In genomic region chr18:11906181-11906580, GRCh38 we compare ENCODE assay signal across 22 cellular contexts. TPM values are rescaled to one million over a fixed set of nuclear protein-coding genes. Genes with fewer than 3 reads are reported as not detected.
DNase-seq lines count a peak whose midpoint lies in the region; ATAC-seq and TF ChIP-seq lines count a peak whose summit lies in the region.
"Had no signal": no experiment of that assay in that cellular context is flagged by ENCODE, and none has a peak within 500 bp of the region (broad histone marks: within the 10 kb centered on the region; RNA-seq: fewer than 3 reads in every experiment).

No MANE protein-coding gene starts in this region.

- no peaks in the 10 kb centered on the region for H3K27me3 Mint-ChIP-seq in activated naive CD4-positive, alpha-beta T cell treated with anti-CD3 and anti-CD28 coated beads, Interleukin-2, amount 50 U/mL, for 24 hours
- H3K27me3 Mint-ChIP-seq in GM23338 (ENCODE audit: insufficient read depth, low read depth, poor library complexity) (peaks cover 18% of the 10 kb centered on the region), immature natural killer cell (ENCODE audit: low read depth in 3 of 3) (peaks cover 0 to 12% (median 10%) of the 10 kb centered on the region in 3 donors), type B pancreatic cell (no peaks in the 10 kb centered on the region)
- H3K27me3 Mint-ChIP-seq: stimulated activated naive B cell treated with anti-CD40 and anti-IgM and Interleukin-4, amounts not matched to agents 10 μg/mL and 1 μg/mL and 100 μg/mL, for 72 hours had no signal

- H3K27ac ChIP-seq in GM23338 (ENCODE audit: low read depth) = peak overlapping the region; percentile 96
- H3K27ac ChIP-seq in prostate gland = no peak overlapping the region
- H3K27ac ChIP-seq: breast epithelium, testis had no signal

- H3K36me3 Mint-ChIP-seq in activated naive CD4-positive, alpha-beta T cell treated with anti-CD3 and anti-CD28 coated beads, Interleukin-2, amount 50 U/mL, for 24 hours = peaks cover 4% of the 10 kb centered on the region
- H3K36me3 Mint-ChIP-seq in activated naive CD4-positive, alpha-beta T cell treated with anti-CD3 and anti-CD28 coated beads, Interleukin-2, amount 50 U/mL, for 72 hours = peaks cover 4 to 10% of the 10 kb centered on the region in 2 donors
- H3K36me3 Mint-ChIP-seq in GM23338 (ENCODE audit: low read depth) = peaks cover 8% of the 10 kb centered on the region
- H3K36me3 Mint-ChIP-seq in immature natural killer cell = peaks cover 0 to 22% (median 5%) of the 10 kb centered on the region in 3 donors
- H3K36me3 Mint-ChIP-seq in type B pancreatic cell = no peaks in the 10 kb centered on the region

- H3K9me3 ChIP-seq in prostate gland (no peaks in the 10 kb centered on the region), mucosa of descending colon (no peaks in the 10 kb centered on the region)
- H3K9me3 ChIP-seq: breast epithelium, testis had no signal

- TF ChIP-seq CTCF in GM23338 (conservative IDR thresholded peaks at IDR 0.05; ENCODE audit: low read depth in 2 of 2) (no peak), type B pancreatic cell (conservative IDR thresholded peaks at IDR 0.05) (no peak), prostate gland (IDR thresholded peaks at IDR 0.05) (no peak), mucosa of descending colon (IDR thresholded peaks at IDR 0.05) (no peak)

- H3K4me1 ChIP-seq in GM23338 (ENCODE audit: insufficient read depth) = peaks cover 55% of the 10 kb centered on the region
- peaks cover 5% of the 10 kb centered on the region for H3K4me1 ChIP-seq in prostate gland (replicated peaks)
- H3K4me1 ChIP-seq in mucosa of descending colon (ENCODE audit: low read depth) = peaks cover 7% of the 10 kb centered on the region
- H3K4me1 ChIP-seq: breast epithelium had no signal

- no peaks in the 10 kb centered on the region for H4K20me1 ChIP-seq in GM23338 (replicated peaks; ENCODE audit: insufficient read depth)

- WGBS in prostate gland = 84% methylated on average over 1 of the region's 1 CpG

- TF ChIP-seq POLR2A in prostate gland (IDR thresholded peaks at IDR 0.05) = no peak

- no peak for DNase-seq in activated naive CD4-positive, alpha-beta T cell treated with anti-CD3 and anti-CD28 coated beads, Interleukin-2, amount 50 U/mL, for 72 hours (ENCODE audit: low spot score in 2 of 2)
- DNase-seq in GM23338 (ENCODE audit: low spot score) (no peak), immature natural killer cell (no peak), type B pancreatic cell (ENCODE audit: extremely low spot score, unreplicated experiment) (no peak), prostate gland (ENCODE audit: low spot score) (no peak), mucosa of descending colon (no peak)
- DNase-seq: activated T-cell treated with anti-CD3 and anti-CD28 coated beads, Interleukin-2, amount 50 U/mL, for 1 hour; CD8-positive, alpha-beta T cell; dermis blood vessel endothelial cell; H7; KG1; NCI-H1694; NCI-H226; NCI-H774; OCI-M1; SHP77; stimulated activated CD4-positive, alpha-beta T cell treated with anti-CD3 and anti-CD28 coated beads, Interleukin-1b, Interleukin-23, amount 100 ng/mL, for 48 hours; stimulated activated naive B cell treated with anti-CD40 and anti-IgM and Interleukin-4, amounts not matched to agents 10 μg/mL and 1 μg/mL and 100 μg/mL, for 72 hours; SW 1271 had no signal

- H3K27me3 ChIP-seq in GM23338 (ENCODE audit: insufficient read depth) (peaks cover 10% of the 10 kb centered on the region; the same call in 1 of the 2 replicates), prostate gland (replicated peaks; ENCODE audit: insufficient read depth) (no peaks in the 10 kb centered on the region)
- H3K27me3 ChIP-seq: breast epithelium, testis had no signal

- peak overlapping the region; percentile 47 for H3K4me3 Mint-ChIP-seq in activated naive CD4-positive, alpha-beta T cell treated with anti-CD3 and anti-CD28 coated beads, Interleukin-2, amount 50 U/mL, for 24 hours
- H3K4me3 Mint-ChIP-seq in GM23338 (no peak overlapping the region), immature natural killer cell (peak overlapping the region; percentile 27 to 53 (median 52)), type B pancreatic cell (peak overlapping the region; percentile 31)

- H3K4me3 ChIP-seq in GM23338 (peak overlapping the region; percentile 36; the same call in 1 of the 2 replicates), prostate gland (no peak overlapping the region), mucosa of descending colon (no peak overlapping the region)
- H3K4me3 ChIP-seq: breast epithelium, testis had no signal

- intact Hi-C loops in prostate gland (cut with DNase I) = no loop called here
- intact Hi-C loops in mucosa of descending colon (cut with DNase I, micrococcal nuclease) = loop anchor here (10.0 kb wide), 1 partner anchor 51 kb away; the partner anchor contains the start of gene CHMP1B (in 2 of the 2)

- peaks cover 13% of the 10 kb centered on the region; the same call in 1 of the 2 replicates for H3F3A ChIP-seq in GM23338 (replicated peaks; ENCODE audit: low read depth)

- H3K27ac Mint-ChIP-seq in activated naive CD4-positive, alpha-beta T cell treated with anti-CD3 and anti-CD28 coated beads, Interleukin-2, amount 50 U/mL, for 24 hours = peak overlapping the region; percentile 23
- no peak overlapping the region for H3K27ac Mint-ChIP-seq in activated naive CD4-positive, alpha-beta T cell treated with anti-CD3 and anti-CD28 coated beads, Interleukin-2, amount 50 U/mL, for 72 hours
- H3K27ac Mint-ChIP-seq in GM23338 (no peak overlapping the region), immature natural killer cell (peak overlapping the region in 4 of 6 donors; percentile 35 to 73 (median 43)), type B pancreatic cell (no peak overlapping the region)
- H3K27ac Mint-ChIP-seq: stimulated activated naive B cell treated with anti-CD40 and anti-IgM and Interleukin-4, amounts not matched to agents 10 μg/mL and 1 μg/mL and 100 μg/mL, for 72 hours had no signal

- peak overlapping the region; percentile 86 for H3K4me2 ChIP-seq in GM23338

- H3K36me3 ChIP-seq in GM23338 (ENCODE audit: insufficient read depth) = no peaks in the 10 kb centered on the region
- no peaks in the 10 kb centered on the region for H3K36me3 ChIP-seq in prostate gland
- H3K36me3 ChIP-seq in mucosa of descending colon (ENCODE audit: low read depth) = no peaks in the 10 kb centered on the region
- H3K36me3 ChIP-seq: breast epithelium had no signal

- no peak for ATAC-seq in activated naive CD4-positive, alpha-beta T cell treated with anti-CD3 and anti-CD28 coated beads, Interleukin-2, amount 50 U/mL, for 72 hours
- ATAC-seq in GM23338 = no peak
- no peak for ATAC-seq in mucosa of descending colon
- ATAC-seq: CD8-positive, alpha-beta T cell; stimulated activated naive B cell treated with anti-CD40 and anti-IgM and Interleukin-4, amounts not matched to agents 10 μg/mL and 1 μg/mL and 100 μg/mL, for 72 hours had no signal

- no peaks in the 10 kb centered on the region; the same call in 1 of the 2 replicates for H3K79me2 ChIP-seq in GM23338 (replicated peaks; ENCODE audit: insufficient read depth)

- no peak overlapping the region for H2AFZ ChIP-seq in GM23338

- H3K9me2 ChIP-seq in GM23338 (ENCODE audit: insufficient read depth) = no peaks in the 10 kb centered on the region

- H3K4me1 Mint-ChIP-seq in activated naive CD4-positive, alpha-beta T cell treated with anti-CD3 and anti-CD28 coated beads, Interleukin-2, amount 50 U/mL, for 24 hours = peaks cover 34% of the 10 kb centered on the region
- H3K4me1 Mint-ChIP-seq in GM23338 = peaks cover 45% of the 10 kb centered on the region
- H3K4me1 Mint-ChIP-seq in immature natural killer cell = peaks cover 30 to 51% of the 10 kb centered on the region in 2 donors
- peaks cover 20% of the 10 kb centered on the region for H3K4me1 Mint-ChIP-seq in type B pancreatic cell (ENCODE audit: unreplicated experiment)

- H3K9me3 Mint-ChIP-seq in activated naive CD4-positive, alpha-beta T cell treated with anti-CD3 and anti-CD28 coated beads, Interleukin-2, amount 50 U/mL, for 24 hours = no peaks in the 10 kb centered on the region
- H3K9me3 Mint-ChIP-seq in activated naive CD4-positive, alpha-beta T cell treated with anti-CD3 and anti-CD28 coated beads, Interleukin-2, amount 50 U/mL, for 72 hours = no peaks in the 10 kb centered on the region
- H3K9me3 Mint-ChIP-seq in GM23338 = no peaks in the 10 kb centered on the region
- no peaks in the 10 kb centered on the region for H3K9me3 Mint-ChIP-seq in immature natural killer cell
- no peaks in the 10 kb centered on the region for H3K9me3 Mint-ChIP-seq in type B pancreatic cell
- H3K9me3 Mint-ChIP-seq: CD8-positive, alpha-beta T cell; stimulated activated naive B cell treated with anti-CD40 and anti-IgM and Interleukin-4, amounts not matched to agents 10 μg/mL and 1 μg/mL and 100 μg/mL, for 72 hours had no signal

TF ChIP-seq in GM23338, 12 proteins besides CTCF, POLR2A, EP300 and RAD21 (continues in another document):
- no peak for TF ChIP-seq ETS1 (IDR thresholded peaks at IDR 0.05)
- TF ChIP-seq CREB1 (CRISPR knock-in tag; IDR thresholded peaks at IDR 0.05; ENCODE audit: low read depth) = no peak
- TF ChIP-seq STAT1 (IDR thresholded peaks at IDR 0.05; ENCODE audit: unreplicated experiment) = no peak
- no peak for TF ChIP-seq ZNF114 (CRISPR knock-in tag; IDR thresholded peaks at IDR 0.05)

RNA-seq across cellular contexts. Expression of gene MPPE1, which starts 1.9 kb away (rescaled TPM):
- total RNA-seq in activated naive CD4-positive, alpha-beta T cell treated with anti-CD3 and anti-CD28 coated beads, Interleukin-2, amount 50 U/mL, for 72 hours = 10 to 100 TPM; 38.1 to 67.2 TPM
- 18.8 and 29.8 TPM in 2 replicates for total RNA-seq in GM23338 (2014; rRNA removed; shearing (Covaris generic))
- polyA plus RNA-seq in GM23338 (2016; fragmentation: Nextera tagmentation; extraction: Ambion mirVana) (24.6 and 25.1 TPM in 2 replicates), immature natural killer cell (10 to 100 TPM; 65.0 to 81.0 (median 67.8) TPM)
- total RNA-seq in type B pancreatic cell (ENCODE audit: low replicate concordance) (35.3 and 35.8 TPM in 2 replicates), prostate gland (10 to 100 TPM; 19.3 to 29.1 TPM), mucosa of descending colon (100 to 1,000 TPM in 1 of 3 donors, 10 to 100 TPM in 2; 56.7 to 103 (median 68.8) TPM)

RNA-seq across cellular contexts. Expression of gene CHMP1B, which starts 55.0 kb away (rescaled TPM):
- total RNA-seq in activated naive CD4-positive, alpha-beta T cell treated with anti-CD3 and anti-CD28 coated beads, Interleukin-2, amount 50 U/mL, for 72 hours = 10 to 100 TPM; 23.5 to 26.4 TPM
- total RNA-seq in GM23338 (2014; rRNA removed; shearing (Covaris generic)) = 47.4 and 52.1 TPM in 2 replicates
- 38.5 and 41.8 TPM in 2 replicates for polyA plus RNA-seq in GM23338 (2016; fragmentation: Nextera tagmentation; extraction: Ambion mirVana)
- 10 to 100 TPM; 53.5 to 69.6 (median 54.0) TPM for polyA plus RNA-seq in immature natural killer cell
- 41.4 and 71.3 TPM in 2 replicates for total RNA-seq in type B pancreatic cell (ENCODE audit: low replicate concordance)
- 10 to 100 TPM; 42.8 to 50.0 TPM for total RNA-seq in prostate gland
- total RNA-seq in mucosa of descending colon = 10 to 100 TPM; 60.9 to 88.3 (median 66.7) TPM

Comparison
In these comparisons a context has a peak if more than half of its experiments do, and no peak if none do; other contexts are left out.
1. H3K27ac Mint-ChIP-seq: peak in activated naive CD4-positive, alpha-beta T cell treated with anti-CD3 and anti-CD28 coated beads, Interleukin-2, amount 50 U/mL, for 24 hours (single experiment) and immature natural killer cell (4 of 6); none in activated naive CD4-positive, alpha-beta T cell treated with anti-CD3 and anti-CD28 coated beads, Interleukin-2, amount 50 U/mL, for 72 hours (0 of 2), GM23338 (single experiment) and type B pancreatic cell (single experiment).